In genomic region chr11:102318469-102318868, GRCh38 we compare ENCODE assay signal across 8 cellular contexts. TPM values are rescaled to one million over a fixed set of nuclear protein-coding genes. Genes with fewer than 3 reads are reported as not detected.
DNase-seq lines count a peak whose midpoint lies in the region; ATAC-seq, FAIRE-seq and TF ChIP-seq lines count a peak whose summit lies in the region.

No MANE protein-coding gene starts in this region.

- intact Hi-C loops in CD14-positive monocyte (cut with micrococcal nuclease), result loop anchor here (2.0 kb wide), 2 partner anchors 22 to 28 kb away; partner anchors contain the start of gene BIRC2 (in 1 of the 2)
- intact Hi-C loops in activated CD4-positive, alpha-beta memory T cell treated with anti-CD3 and anti-CD28 coated beads for 36 hours (cut with micrococcal nuclease), result loop anchor here (1.0 kb wide), 2 partner anchors 24 to 30 kb away; no protein-coding TSS in a partner anchor
- intact Hi-C loops in kidney (cut with DNase I), result no loop called here
- intact Hi-C loops in tibial artery (cut with DNase I; ENCODE audit: low total_unique reads), result no loop called here

- peaks cover 61% of the 10 kb centered on the region for H3K4me1 Mint-ChIP-seq in CD14-positive monocyte
- peaks cover 55% of the 10 kb centered on the region for H3K4me1 Mint-ChIP-seq in activated CD4-positive, alpha-beta memory T cell treated with anti-CD3 and anti-CD28 coated beads for 36 hours (ENCODE audit: low read depth)

- TF ChIP-seq CTCF in CD14-positive monocyte (IDR thresholded peaks at IDR 0.05) (no peak), kidney (IDR thresholded peaks at IDR 0.05; ENCODE audit: borderline replicate concordance, extremely low read depth, insufficient read depth) (no peak), tibial artery (IDR thresholded peaks at IDR 0.05) (no peak)

- FAIRE-seq in kidney (lab: Jason Lieb, UNC), result no peak

- DNase-seq in CD14-positive monocyte (ENCODE audit: low spot score) (peak; percentile 46), kidney (no peak), tibial artery (no peak), H4 (ENCODE audit: low spot score) (no peak)
- peak; percentile 83 for DNase-seq in activated CD4-positive, alpha-beta memory T cell treated with anti-CD3 and anti-CD28 coated beads for 36 hours

- peaks cover 0 to 2% (median 0%) of the 10 kb centered on the region in 7 donors for H3K9me3 Mint-ChIP-seq in CD14-positive monocyte
- H3K9me3 Mint-ChIP-seq in activated CD4-positive, alpha-beta memory T cell treated with anti-CD3 and anti-CD28 coated beads for 36 hours, result no peaks in the 10 kb centered on the region

- H3K36me3 ChIP-seq in kidney (ENCODE audit: control insufficient read depth in 1 of 2, insufficient read depth in 2 of 2, low read length in 2 of 2), result no peaks in the 10 kb centered on the region
- H3K36me3 ChIP-seq in tibial artery, result no peaks in the 10 kb centered on the region

- H3K36me3 Mint-ChIP-seq in CD14-positive monocyte, result peaks cover 10 to 23% of the 10 kb centered on the region in 2 donors
- H3K36me3 Mint-ChIP-seq in activated CD4-positive, alpha-beta memory T cell treated with anti-CD3 and anti-CD28 coated beads for 36 hours, result peaks cover 52% of the 10 kb centered on the region

- H3K4me3 ChIP-seq in kidney (ENCODE audit: low read length in 2 of 2) (peak overlapping the region; percentile 85 to 87), tibial artery (peak overlapping the region; percentile 61 to 62)

- H3K9me3 ChIP-seq in kidney (ENCODE audit: control insufficient read depth in 1 of 2, low read length in 2 of 2), result no peaks in the 10 kb centered on the region
- no peaks in the 10 kb centered on the region for H3K9me3 ChIP-seq in tibial artery

- H3K9ac ChIP-seq in kidney (ENCODE audit: low read length in 2 of 2), result no peak overlapping the region

- peaks cover 0 to 2% (median 0%) of the 10 kb centered on the region in 3 donors for H3K27me3 Mint-ChIP-seq in CD14-positive monocyte (ENCODE audit: low read depth in 3 of 3)
- no peaks in the 10 kb centered on the region for H3K27me3 Mint-ChIP-seq in activated CD4-positive, alpha-beta memory T cell treated with anti-CD3 and anti-CD28 coated beads for 36 hours

- POLR2A ChIA-PET in activated CD4-positive, alpha-beta memory T cell treated with anti-CD3 and anti-CD28 coated beads for 36 hours (lab: Charles Lee), result interaction anchor here (1.0 to 3.2 kb wide), 8 partner anchors 9 to 271 kb away, joined by 3 to 19 read pairs (median 6); partner anchors contain the start of gene BIRC2

- H3K4me3 Mint-ChIP-seq in CD14-positive monocyte, result peak overlapping the region; percentile 94 to 97
- H3K4me3 Mint-ChIP-seq in activated CD4-positive, alpha-beta memory T cell treated with anti-CD3 and anti-CD28 coated beads for 36 hours, result peak overlapping the region; percentile 95

- peak; percentile 10 for ATAC-seq in HG02678 (IDR thresholded peaks at IDR 0.05; ENCODE audit: unreplicated experiment)
- no peak for ATAC-seq in HG02981 (IDR thresholded peaks at IDR 0.05; ENCODE audit: unreplicated experiment)
- no peak for ATAC-seq in GM21737 (IDR thresholded peaks at IDR 0.05; ENCODE audit: unreplicated experiment)

- no peaks in the 10 kb centered on the region for H3K27me3 ChIP-seq in tibial artery

- peaks cover 0 to 2% of the 10 kb centered on the region in 2 donors for H3K4me1 ChIP-seq in kidney (ENCODE audit: control insufficient read depth in 1 of 2, insufficient read depth in 1 of 2, low read depth in 1 of 2, low read length in 2 of 2)
- peaks cover 0 to 31% (median 12%) of the 10 kb centered on the region in 4 donors for H3K4me1 ChIP-seq in tibial artery

- CTCF ChIA-PET in activated CD4-positive, alpha-beta memory T cell treated with anti-CD3 and anti-CD28 coated beads for 36 hours (lab: Charles Lee), result interaction anchor here (0.6 to 13.3 kb wide), 16 partner anchors 9 to 348 kb away, joined by 3 to 288 read pairs (median 5); no protein-coding TSS in a partner anchor

- H3K27ac Mint-ChIP-seq in CD14-positive monocyte, result peak overlapping the region; percentile 55 to 98 (median 82)
- peak overlapping the region; percentile 100 for H3K27ac Mint-ChIP-seq in activated CD4-positive, alpha-beta memory T cell treated with anti-CD3 and anti-CD28 coated beads for 36 hours

- no peak overlapping the region for H3K27ac ChIP-seq in kidney (ENCODE audit: low read depth in 2 of 2, low read length in 2 of 2)
- no peak overlapping the region for H3K27ac ChIP-seq in tibial artery

RNA-seq across cellular contexts. Expression of gene BIRC3, which starts 1.2 kb away (rescaled TPM):
- polyA plus RNA-seq in CD14-positive monocyte (1 to 10 TPM; 3.0 to 9.8 TPM), kidney (ENCODE audit: insufficient read depth, low read depth, low replicate concordance) (3.9 TPM)
- 100 to 1,000 TPM; 135 to 139 TPM for total RNA-seq in activated CD4-positive, alpha-beta memory T cell treated with anti-CD3 and anti-CD28 coated beads for 36 hours
- total RNA-seq in kidney, result 110 TPM
- 0.27 and 0.89 TPM in 2 replicates for total RNA-seq in H4 (2014; rRNA removed; shearing (Covaris generic))

RNA-seq across cellular contexts. Expression of gene BIRC2, which starts 28.5 kb away (rescaled TPM):
- 10 to 100 TPM; 50.2 to 54.7 TPM for polyA plus RNA-seq in CD14-positive monocyte
- 10 to 100 TPM; 33.7 to 34.3 TPM for total RNA-seq in activated CD4-positive, alpha-beta memory T cell treated with anti-CD3 and anti-CD28 coated beads for 36 hours
- 42.4 TPM for total RNA-seq in kidney
- polyA plus RNA-seq in kidney (ENCODE audit: insufficient read depth, low read depth, low replicate concordance), result 34.0 TPM
- total RNA-seq in H4 (2014; rRNA removed; shearing (Covaris generic)), result 41.1 and 63.7 TPM in 2 replicates

Comparison
In these comparisons a context has a peak if more than half of its experiments do, and no peak if none do; other contexts are left out.
1. DNase-seq: peak in CD14-positive monocyte (single experiment) and activated CD4-positive, alpha-beta memory T cell treated with anti-CD3 and anti-CD28 coated beads for 36 hours (single experiment); none in kidney (single experiment), tibial artery (0 of 2) and H4 (single experiment).
2. RNA of gene BIRC3, which starts 1.2 kb away (total RNA-seq): 135 to 139 TPM in activated CD4-positive, alpha-beta memory T cell treated with anti-CD3 and anti-CD28 coated beads for 36 hours and 110 TPM in kidney (single experiment); 0.27 to 0.89 TPM in H4; every median in the first group is over 10 times any median in the second.
3. intact Hi-C loops: an anchor here in CD14-positive monocyte (2.0 kb wide) and activated CD4-positive, alpha-beta memory T cell treated with anti-CD3 and anti-CD28 coated beads for 36 hours (1.0 kb wide); none called in kidney and tibial artery.